24 cellular contexts compared by ENCODE assay signal in genomic region chr6:151089916-151090443, GRCh38.
DNase-seq lines count a peak whose midpoint lies in the region; TF ChIP-seq lines count a peak whose summit lies in the region.
"Had no signal": no experiment of that assay in that cellular context is flagged by ENCODE, and none has a peak within 500 bp of the region (broad histone marks: within the 10 kb centered on the region; RNA-seq: fewer than 3 reads in every experiment).

No MANE protein-coding gene starts in this region.

- H3K27ac ChIP-seq in HUES48 (ENCODE audit: low read depth, low read length) (peak overlapping the region; percentile 65), neural cell (ENCODE audit: low read length) (no peak overlapping the region)
- H3K27ac ChIP-seq: esophagus squamous epithelium, psoas muscle had no signal

- H3K79me2 ChIP-seq in neural cell (replicated peaks; ENCODE audit: insufficient read depth, low read length): no peaks in the 10 kb centered on the region

- peaks cover 16% of the 10 kb centered on the region for H3K36me3 ChIP-seq in HUES48 (ENCODE audit: control insufficient read depth, insufficient read depth, low read length)
- no peaks in the 10 kb centered on the region for H3K36me3 ChIP-seq in neural cell (ENCODE audit: insufficient read depth, low read length)
- H3K36me3 ChIP-seq: esophagus squamous epithelium had no signal

- no peak overlapping the region for H3K4me3 ChIP-seq in HUES48 (ENCODE audit: low read depth, low read length)
- H3K4me3 ChIP-seq in neural cell (ENCODE audit: low read length): no peak overlapping the region
- H3K4me3 ChIP-seq: esophagus squamous epithelium, HAP-1, psoas muscle had no signal

- DNase-seq in NCI-H2081 (lab: John Stamatoyannopoulos, UW): peak; percentile 52 to 78
- peak; percentile 97 for DNase-seq in SK-N-DZ (ENCODE audit: low spot score)
- DNase-seq in T-helper 1 cell: no peak
- DNase-seq in NAMALWA (ENCODE audit: low spot score): no peak
- no peak for DNase-seq in activated CD4-positive, alpha-beta memory T cell treated with anti-CD3 and anti-CD28 coated beads, Interleukin-2, amount 10 ng/mL, durations not matched to agents 7 days and 5 days
- DNase-seq: activated CD4-positive, alpha-beta T cell treated with anti-CD3 and anti-CD28 coated beads for 48 hours; activated naive CD8-positive, alpha-beta T cell treated with anti-CD3 and anti-CD28 coated beads for 36 hours; effector CD8-positive, alpha-beta T cell; esophagus squamous epithelium; GF-D8; Karpas-422; left colon; natural killer cell; NCI-H1048; NCI-H524 treated with DMSO at 0.1 percent for 48 hours; OCI-M1; psoas muscle; Right ventricle myocardium superior; stimulated activated CD4-positive, alpha-beta T cell treated with anti-CD3 and anti-CD28 coated beads, Interleukin-1b, Interleukin-23, amount 100 ng/mL, for 48 hours; stimulated activated naive CD4-positive, alpha-beta T cell had no signal

- CTCF ChIA-PET in activated CD4-positive, alpha-beta memory T cell treated with anti-CD3 and anti-CD28 coated beads, Interleukin-2, amount 10 ng/mL, durations not matched to agents 7 days and 5 days (lab: Charles Lee): no interaction called here

- H3K9me3 Mint-ChIP-seq in activated CD4-positive, alpha-beta memory T cell treated with anti-CD3 and anti-CD28 coated beads, Interleukin-2, amount 10 ng/mL, durations not matched to agents 7 days and 5 days: no peaks in the 10 kb centered on the region
- H3K9me3 Mint-ChIP-seq: activated naive CD8-positive, alpha-beta T cell treated with anti-CD3 and anti-CD28 coated beads for 36 hours; activated T-helper 17 cell treated with anti-CD3 and anti-CD28 coated beads, Interleukin-2, amount 50 U/mL, for 72 hours; natural killer cell had no signal

- no peaks in the 10 kb centered on the region for H3K27me3 ChIP-seq in HUES48 (ENCODE audit: control insufficient read depth, insufficient read depth, low read length)
- no peaks in the 10 kb centered on the region for H3K27me3 ChIP-seq in neural cell (ENCODE audit: insufficient read depth, low read depth, low read length)
- H3K27me3 ChIP-seq: esophagus squamous epithelium had no signal

- no peak overlapping the region for H2AFZ ChIP-seq in neural cell (ENCODE audit: low read depth, low read length)

- TF ChIP-seq EP300 in neural cell (conservative IDR thresholded peaks at IDR 0.05; ENCODE audit: poor library complexity, severe bottlenecking): no peak

- H3K36me3 Mint-ChIP-seq in activated CD4-positive, alpha-beta memory T cell treated with anti-CD3 and anti-CD28 coated beads, Interleukin-2, amount 10 ng/mL, durations not matched to agents 7 days and 5 days (ENCODE audit: low read depth): peaks cover 41% of the 10 kb centered on the region
- H3K36me3 Mint-ChIP-seq: natural killer cell had no signal

- peaks cover 28% of the 10 kb centered on the region for H3K4me1 Mint-ChIP-seq in activated CD4-positive, alpha-beta memory T cell treated with anti-CD3 and anti-CD28 coated beads, Interleukin-2, amount 10 ng/mL, durations not matched to agents 7 days and 5 days
- H3K4me1 Mint-ChIP-seq: activated naive CD8-positive, alpha-beta T cell treated with anti-CD3 and anti-CD28 coated beads for 36 hours; activated T-helper 17 cell treated with anti-CD3 and anti-CD28 coated beads, Interleukin-2, amount 50 U/mL, for 72 hours; natural killer cell had no signal

- no peaks in the 10 kb centered on the region for H3K9me2 ChIP-seq in neural cell (ENCODE audit: insufficient read depth, low read length)

- H3F3A ChIP-seq in neural cell (ENCODE audit: insufficient read depth, low read length, poor library complexity, severe bottlenecking): no peaks in the 10 kb centered on the region

- no peak overlapping the region for H3K4me3 Mint-ChIP-seq in activated CD4-positive, alpha-beta memory T cell treated with anti-CD3 and anti-CD28 coated beads, Interleukin-2, amount 10 ng/mL, durations not matched to agents 7 days and 5 days
- H3K4me3 Mint-ChIP-seq: activated naive CD8-positive, alpha-beta T cell treated with anti-CD3 and anti-CD28 coated beads for 36 hours; activated T-helper 17 cell treated with anti-CD3 and anti-CD28 coated beads, Interleukin-2, amount 50 U/mL, for 72 hours; natural killer cell had no signal

- no peak for TF ChIP-seq RAD21 in neural cell (conservative IDR thresholded peaks at IDR 0.05)

- H4K20me1 ChIP-seq in neural cell (ENCODE audit: insufficient read depth): no peaks in the 10 kb centered on the region

- H3K27me3 Mint-ChIP-seq in activated CD4-positive, alpha-beta memory T cell treated with anti-CD3 and anti-CD28 coated beads, Interleukin-2, amount 10 ng/mL, durations not matched to agents 7 days and 5 days: no peaks in the 10 kb centered on the region
- H3K27me3 Mint-ChIP-seq: activated naive CD8-positive, alpha-beta T cell treated with anti-CD3 and anti-CD28 coated beads for 36 hours; activated T-helper 17 cell treated with anti-CD3 and anti-CD28 coated beads, Interleukin-2, amount 50 U/mL, for 72 hours had no signal

- POLR2A ChIA-PET in activated CD4-positive, alpha-beta memory T cell treated with anti-CD3 and anti-CD28 coated beads, Interleukin-2, amount 10 ng/mL, durations not matched to agents 7 days and 5 days (lab: Charles Lee): no interaction called here

- peaks cover 20% of the 10 kb centered on the region for H3K4me1 ChIP-seq in HUES48 (ENCODE audit: control insufficient read depth, insufficient read depth, low read length)
- H3K4me1 ChIP-seq: esophagus squamous epithelium, psoas muscle had no signal

- no peak overlapping the region for H3K27ac Mint-ChIP-seq in activated CD4-positive, alpha-beta memory T cell treated with anti-CD3 and anti-CD28 coated beads, Interleukin-2, amount 10 ng/mL, durations not matched to agents 7 days and 5 days
- H3K27ac Mint-ChIP-seq: activated naive CD8-positive, alpha-beta T cell treated with anti-CD3 and anti-CD28 coated beads for 36 hours; activated T-helper 17 cell treated with anti-CD3 and anti-CD28 coated beads, Interleukin-2, amount 50 U/mL, for 72 hours; natural killer cell had no signal

- H3K4me2 ChIP-seq in neural cell (ENCODE audit: low read length): no peak overlapping the region

- H3K9me3 ChIP-seq in HUES48 (ENCODE audit: control insufficient read depth, insufficient read depth, low read length) (no peaks in the 10 kb centered on the region), neural cell (ENCODE audit: low read length) (no peaks in the 10 kb centered on the region)
- H3K9me3 ChIP-seq: esophagus squamous epithelium, HAP-1, psoas muscle had no signal

- no peak for TF ChIP-seq CTCF in neural cell (IDR thresholded peaks at IDR 0.05; ENCODE audit: poor library complexity, severe bottlenecking)

- no peak overlapping the region for H3K9ac ChIP-seq in HUES48 (ENCODE audit: low read depth, low read length)
- no peak overlapping the region for H3K9ac ChIP-seq in neural cell (ENCODE audit: low read length)

TF ChIP-seq in neural cell, 6 proteins besides CTCF, POLR2A, EP300 and RAD21:
- peak; percentile 29 for TF ChIP-seq REST (IDR thresholded peaks at IDR 0.05; ENCODE audit: borderline replicate concordance)
- no peak for TF ChIP-seq MXI1 (conservative IDR thresholded peaks at IDR 0.05; ENCODE audit: poor library complexity, severe bottlenecking)
- no peak for TF ChIP-seq TAF1 (IDR thresholded peaks at IDR 0.05; ENCODE audit: low read depth)
TF ChIP-seq in neural cell: peak in this region for 1.

Comparison
In these comparisons a context has a peak if more than half of its experiments do, and no peak if none do; other contexts are left out.
1. DNase-seq: peak in NCI-H2081 (2 of 2) and SK-N-DZ (single experiment); none in T-helper 1 cell (0 of 5), NAMALWA (single experiment) and activated CD4-positive, alpha-beta memory T cell treated with anti-CD3 and anti-CD28 coated beads, Interleukin-2, amount 10 ng/mL, durations not matched to agents 7 days and 5 days (single experiment).